ENCODE assay signal across 2 cellular contexts in the genomic region with DNA sequence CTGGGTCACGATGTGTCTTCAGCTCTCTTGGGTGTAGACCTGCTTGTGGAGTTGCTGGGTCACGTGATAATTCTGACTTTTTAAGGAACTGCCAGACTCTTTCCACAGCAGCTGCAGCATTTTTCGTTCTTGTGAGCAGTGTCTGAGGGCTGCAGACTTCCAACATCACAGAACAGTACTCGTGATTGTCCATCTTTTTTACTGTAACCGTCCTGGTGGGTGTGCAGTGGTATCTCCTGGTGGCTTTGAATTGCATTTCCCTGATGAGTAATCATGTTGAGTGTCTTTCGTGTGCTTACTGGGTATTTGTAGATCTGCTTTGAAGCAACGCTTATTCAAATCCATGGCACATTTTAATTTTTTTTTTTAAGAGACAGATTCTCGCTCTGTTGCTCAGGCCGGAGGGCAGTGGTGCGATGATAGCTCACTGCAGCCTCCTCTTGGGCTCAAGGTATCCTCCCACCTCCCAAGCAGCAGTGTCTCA.
TF ChIP-seq lines count a peak whose summit lies in the region.

No MANE protein-coding gene starts in this region.

TF ChIP-seq in GM23338, 12 proteins besides CTCF, POLR2A, EP300 and RAD21:
- TF ChIP-seq, protein P1, sequence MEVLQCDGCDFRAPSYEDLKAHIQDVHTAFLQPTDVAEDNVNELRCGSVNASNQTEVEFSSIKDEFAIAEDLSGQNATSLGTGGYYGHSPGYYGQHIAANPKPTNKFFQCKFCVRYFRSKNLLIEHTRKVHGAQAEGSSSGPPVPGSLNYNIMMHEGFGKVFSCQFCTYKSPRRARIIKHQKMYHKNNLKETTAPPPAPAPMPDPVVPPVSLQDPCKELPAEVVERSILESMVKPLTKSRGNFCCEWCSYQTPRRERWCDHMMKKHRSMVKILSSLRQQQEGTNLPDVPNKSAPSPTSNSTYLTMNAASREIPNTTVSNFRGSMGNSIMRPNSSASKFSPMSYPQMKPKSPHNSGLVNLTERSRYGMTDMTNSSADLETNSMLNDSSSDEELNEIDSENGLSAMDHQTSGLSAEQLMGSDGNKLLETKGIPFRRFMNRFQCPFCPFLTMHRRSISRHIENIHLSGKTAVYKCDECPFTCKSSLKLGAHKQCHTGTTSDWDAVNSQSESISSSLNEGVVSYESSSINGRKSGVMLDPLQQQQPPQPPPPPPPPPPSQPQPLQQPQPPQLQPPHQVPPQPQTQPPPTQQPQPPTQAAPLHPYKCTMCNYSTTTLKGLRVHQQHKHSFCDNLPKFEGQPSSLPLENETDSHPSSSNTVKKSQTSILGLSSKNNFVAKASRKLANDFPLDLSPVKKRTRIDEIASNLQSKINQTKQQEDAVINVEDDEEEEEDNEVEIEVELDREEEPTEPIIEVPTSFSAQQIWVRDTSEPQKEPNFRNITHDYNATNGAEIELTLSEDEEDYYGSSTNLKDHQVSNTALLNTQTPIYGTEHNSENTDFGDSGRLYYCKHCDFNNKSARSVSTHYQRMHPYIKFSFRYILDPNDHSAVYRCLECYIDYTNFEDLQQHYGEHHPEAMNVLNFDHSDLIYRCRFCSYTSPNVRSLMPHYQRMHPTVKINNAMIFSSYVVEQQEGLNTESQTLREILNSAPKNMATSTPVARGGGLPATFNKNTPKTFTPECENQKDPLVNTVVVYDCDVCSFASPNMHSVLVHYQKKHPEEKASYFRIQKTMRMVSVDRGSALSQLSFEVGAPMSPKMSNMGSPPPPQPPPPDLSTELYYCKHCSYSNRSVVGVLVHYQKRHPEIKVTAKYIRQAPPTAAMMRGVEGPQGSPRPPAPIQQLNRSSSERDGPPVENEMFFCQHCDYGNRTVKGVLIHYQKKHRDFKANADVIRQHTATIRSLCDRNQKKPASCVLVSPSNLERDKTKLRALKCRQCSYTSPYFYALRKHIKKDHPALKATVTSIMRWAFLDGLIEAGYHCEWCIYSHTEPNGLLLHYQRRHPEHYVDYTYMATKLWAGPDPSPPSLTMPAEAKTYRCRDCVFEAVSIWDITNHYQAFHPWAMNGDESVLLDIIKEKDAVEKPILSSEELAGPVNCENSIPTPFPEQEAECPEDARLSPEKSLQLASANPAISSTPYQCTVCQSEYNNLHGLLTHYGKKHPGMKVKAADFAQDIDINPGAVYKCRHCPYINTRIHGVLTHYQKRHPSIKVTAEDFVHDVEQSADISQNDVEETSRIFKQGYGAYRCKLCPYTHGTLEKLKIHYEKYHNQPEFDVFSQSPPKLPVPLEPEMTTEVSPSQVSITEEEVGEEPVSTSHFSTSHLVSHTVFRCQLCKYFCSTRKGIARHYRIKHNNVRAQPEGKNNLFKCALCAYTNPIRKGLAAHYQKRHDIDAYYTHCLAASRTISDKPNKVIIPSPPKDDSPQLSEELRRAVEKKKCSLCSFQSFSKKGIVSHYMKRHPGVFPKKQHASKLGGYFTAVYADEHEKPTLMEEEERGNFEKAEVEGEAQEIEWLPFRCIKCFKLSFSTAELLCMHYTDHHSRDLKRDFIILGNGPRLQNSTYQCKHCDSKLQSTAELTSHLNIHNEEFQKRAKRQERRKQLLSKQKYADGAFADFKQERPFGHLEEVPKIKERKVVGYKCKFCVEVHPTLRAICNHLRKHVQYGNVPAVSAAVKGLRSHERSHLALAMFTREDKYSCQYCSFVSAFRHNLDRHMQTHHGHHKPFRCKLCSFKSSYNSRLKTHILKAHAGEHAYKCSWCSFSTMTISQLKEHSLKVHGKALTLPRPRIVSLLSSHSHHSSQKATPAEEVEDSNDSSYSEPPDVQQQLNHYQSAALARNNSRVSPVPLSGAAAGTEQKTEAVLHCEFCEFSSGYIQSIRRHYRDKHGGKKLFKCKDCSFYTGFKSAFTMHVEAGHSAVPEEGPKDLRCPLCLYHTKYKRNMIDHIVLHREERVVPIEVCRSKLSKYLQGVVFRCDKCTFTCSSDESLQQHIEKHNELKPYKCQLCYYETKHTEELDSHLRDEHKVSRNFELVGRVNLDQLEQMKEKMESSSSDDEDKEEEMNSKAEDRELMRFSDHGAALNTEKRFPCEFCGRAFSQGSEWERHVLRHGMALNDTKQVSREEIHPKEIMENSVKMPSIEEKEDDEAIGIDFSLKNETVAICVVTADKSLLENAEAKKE (CRISPR knock-in tag; IDR thresholded peaks at IDR 0.05) = no peak
- no peak for TF ChIP-seq JUNB (IDR thresholded peaks at IDR 0.05; ENCODE audit: unreplicated experiment)

TF ChIP-seq in WTC11, 78 proteins besides CTCF, POLR2A, EP300 and RAD21 (continued from another document):
- TF ChIP-seq SMAD4 (CRISPR knock-in tag; IDR thresholded peaks at IDR 0.05) (no peak), PRRX2 (CRISPR knock-in tag; IDR thresholded peaks at IDR 0.05) (no peak), ZNF232 (CRISPR knock-in tag; IDR thresholded peaks at IDR 0.05) (no peak), ZNF121 (CRISPR knock-in tag; IDR thresholded peaks at IDR 0.05) (no peak)
- TF ChIP-seq, protein P2, sequence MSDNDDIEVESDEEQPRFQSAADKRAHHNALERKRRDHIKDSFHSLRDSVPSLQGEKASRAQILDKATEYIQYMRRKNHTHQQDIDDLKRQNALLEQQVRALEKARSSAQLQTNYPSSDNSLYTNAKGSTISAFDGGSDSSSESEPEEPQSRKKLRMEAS (CRISPR knock-in tag; IDR thresholded peaks at IDR 0.05) = no peak
- TF ChIP-seq, protein P3, sequence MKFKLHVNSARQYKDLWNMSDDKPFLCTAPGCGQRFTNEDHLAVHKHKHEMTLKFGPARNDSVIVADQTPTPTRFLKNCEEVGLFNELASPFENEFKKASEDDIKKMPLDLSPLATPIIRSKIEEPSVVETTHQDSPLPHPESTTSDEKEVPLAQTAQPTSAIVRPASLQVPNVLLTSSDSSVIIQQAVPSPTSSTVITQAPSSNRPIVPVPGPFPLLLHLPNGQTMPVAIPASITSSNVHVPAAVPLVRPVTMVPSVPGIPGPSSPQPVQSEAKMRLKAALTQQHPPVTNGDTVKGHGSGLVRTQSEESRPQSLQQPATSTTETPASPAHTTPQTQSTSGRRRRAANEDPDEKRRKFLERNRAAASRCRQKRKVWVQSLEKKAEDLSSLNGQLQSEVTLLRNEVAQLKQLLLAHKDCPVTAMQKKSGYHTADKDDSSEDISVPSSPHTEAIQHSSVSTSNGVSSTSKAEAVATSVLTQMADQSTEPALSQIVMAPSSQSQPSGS (CRISPR knock-in tag; IDR thresholded peaks at IDR 0.05; ENCODE audit: borderline replicate concordance, low read depth) = no peak
- TF ChIP-seq, protein P4, sequence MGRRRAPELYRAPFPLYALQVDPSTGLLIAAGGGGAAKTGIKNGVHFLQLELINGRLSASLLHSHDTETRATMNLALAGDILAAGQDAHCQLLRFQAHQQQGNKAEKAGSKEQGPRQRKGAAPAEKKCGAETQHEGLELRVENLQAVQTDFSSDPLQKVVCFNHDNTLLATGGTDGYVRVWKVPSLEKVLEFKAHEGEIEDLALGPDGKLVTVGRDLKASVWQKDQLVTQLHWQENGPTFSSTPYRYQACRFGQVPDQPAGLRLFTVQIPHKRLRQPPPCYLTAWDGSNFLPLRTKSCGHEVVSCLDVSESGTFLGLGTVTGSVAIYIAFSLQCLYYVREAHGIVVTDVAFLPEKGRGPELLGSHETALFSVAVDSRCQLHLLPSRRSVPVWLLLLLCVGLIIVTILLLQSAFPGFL (CRISPR knock-in tag; IDR thresholded peaks at IDR 0.05; ENCODE audit: borderline replicate concordance) = no peak
